9 cellular contexts compared by ENCODE assay signal in genomic region chr3:173547070-173547469, GRCh38.
"Had no signal": no experiment of that assay in that cellular context is flagged by ENCODE, and none has a peak within 500 bp of the region (broad histone marks: within the 10 kb centered on the region; RNA-seq: fewer than 3 reads in every experiment).

No MANE protein-coding gene starts in this region.

- H3K27ac Mint-ChIP-seq: GM23338 had no signal

- H3K9me3 Mint-ChIP-seq: GM23338, HFFc6 had no signal

- H3K4me3 Mint-ChIP-seq: GM23338 had no signal

- ATAC-seq: GM23338, HCT116, HepG2, K562 had no signal

- DNase-seq: H7, HFFc6, IMR-90, KG1 had no signal

- FAIRE-seq: H1, HepG2, K562 had no signal
